ENCODE assay signal across 15 cellular contexts in the genomic region with DNA sequence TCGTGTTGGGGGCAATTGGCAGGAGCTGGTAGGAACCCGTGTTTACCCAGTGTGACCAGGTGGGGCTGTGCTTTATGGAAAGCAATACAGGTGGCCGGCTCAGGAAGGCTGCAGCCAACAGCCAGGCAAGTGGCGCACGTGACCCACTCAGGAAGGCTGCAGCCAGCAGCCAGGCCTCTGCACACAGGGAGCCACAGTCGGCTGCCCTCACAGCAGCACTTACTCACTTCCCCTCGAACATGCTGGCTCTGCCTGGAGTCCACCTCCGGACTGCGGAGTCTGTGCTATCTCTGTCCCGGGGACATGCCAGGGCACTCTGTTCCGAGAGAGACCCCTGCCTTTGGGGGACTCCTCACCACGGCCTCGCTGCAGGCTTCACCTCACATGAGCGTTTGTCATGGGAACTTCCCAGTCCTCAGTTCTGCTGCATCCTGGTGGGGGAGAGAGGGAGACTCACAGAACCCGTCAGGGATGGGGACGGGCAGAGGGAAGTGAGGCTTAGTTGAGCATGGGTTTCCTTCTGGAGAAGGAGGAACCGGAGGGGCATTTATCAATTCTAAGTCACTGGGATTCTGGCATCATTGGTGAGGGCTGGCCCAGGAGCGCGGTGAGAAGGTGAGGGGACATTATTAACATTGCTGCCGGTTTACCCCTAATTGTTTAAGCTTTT.
DNase-seq lines count a peak whose midpoint lies in the region; ATAC-seq and TF ChIP-seq lines count a peak whose summit lies in the region.
"Had no signal": no experiment of that assay in that cellular context is flagged by ENCODE, and none has a peak within 500 bp of the region (broad histone marks: within the 10 kb centered on the region; RNA-seq: fewer than 3 reads in every experiment).

No MANE protein-coding gene starts in this region.

- H3K4me3 Mint-ChIP-seq in WTC11, result no peak overlapping the region
- no peak overlapping the region for H3K4me3 Mint-ChIP-seq in activated T-helper 1 cell treated with anti-CD3 and anti-CD28 coated beads, Interleukin-12 subunit alpha, Interleukin-12 subunit beta, Interleukin-2, Interleukin-4 antibody, amounts not matched to agents 30 ng/mL and 10 ng/mL and 1 ng/mL, durations not matched to agents 14 hours and 24 hours and 36 hours
- no peak overlapping the region for H3K4me3 Mint-ChIP-seq in activated CD4-positive, alpha-beta T cell treated with anti-CD3 and anti-CD28 coated beads for 36 hours
- H3K4me3 Mint-ChIP-seq: memory B cell had no signal

- H3K27me3 ChIP-seq in right lobe of liver, result no peaks in the 10 kb centered on the region
- H3K27me3 ChIP-seq: body of pancreas had no signal

- H3K9me3 ChIP-seq in right lobe of liver, result no peaks in the 10 kb centered on the region
- H3K9me3 ChIP-seq: body of pancreas had no signal

- ATAC-seq in WTC11, result peak; percentile 61
- peak; percentile 3 to 61 (median 30) for ATAC-seq in right lobe of liver
- no peak for ATAC-seq in HG03432 (IDR thresholded peaks at IDR 0.05; ENCODE audit: unreplicated experiment)
- ATAC-seq in activated CD4-positive, alpha-beta T cell treated with anti-CD3 and anti-CD28 coated beads for 36 hours, result no peak
- ATAC-seq: body of pancreas had no signal

- no peaks in the 10 kb centered on the region for H3K9me3 Mint-ChIP-seq in WTC11
- no peaks in the 10 kb centered on the region for H3K9me3 Mint-ChIP-seq in activated T-helper 1 cell treated with anti-CD3 and anti-CD28 coated beads, Interleukin-12 subunit alpha, Interleukin-12 subunit beta, Interleukin-2, Interleukin-4 antibody, amounts not matched to agents 30 ng/mL and 10 ng/mL and 1 ng/mL, durations not matched to agents 14 hours and 24 hours and 36 hours
- no peaks in the 10 kb centered on the region for H3K9me3 Mint-ChIP-seq in activated CD4-positive, alpha-beta T cell treated with anti-CD3 and anti-CD28 coated beads for 36 hours (ENCODE audit: low read depth)
- H3K9me3 Mint-ChIP-seq: IgD-negative memory B cell, memory B cell had no signal

- peaks cover 0 to 24% (median 11%) of the 10 kb centered on the region in 4 donors for H3K4me1 ChIP-seq in right lobe of liver
- H3K4me1 ChIP-seq: body of pancreas had no signal

- no peaks in the 10 kb centered on the region for H3K36me3 Mint-ChIP-seq in WTC11
- no peaks in the 10 kb centered on the region for H3K36me3 Mint-ChIP-seq in activated T-helper 1 cell treated with anti-CD3 and anti-CD28 coated beads, Interleukin-12 subunit alpha, Interleukin-12 subunit beta, Interleukin-2, Interleukin-4 antibody, amounts not matched to agents 30 ng/mL and 10 ng/mL and 1 ng/mL, durations not matched to agents 14 hours and 24 hours and 36 hours (ENCODE audit: low read depth)
- no peaks in the 10 kb centered on the region for H3K36me3 Mint-ChIP-seq in activated CD4-positive, alpha-beta T cell treated with anti-CD3 and anti-CD28 coated beads for 36 hours (ENCODE audit: low read depth)
- H3K36me3 Mint-ChIP-seq: IgD-negative memory B cell, memory B cell had no signal

- CTCF ChIA-PET in WTC11 (lab: Charles Lee), result interaction anchor here (1.4 kb wide), 1 partner anchor 50 kb away, joined by 4 read pairs; no protein-coding TSS in a partner anchor
- CTCF ChIA-PET in activated CD4-positive, alpha-beta T cell treated with anti-CD3 and anti-CD28 coated beads for 36 hours (lab: Charles Lee), result no interaction called here

- TF ChIP-seq CTCF in WTC11 (IDR thresholded peaks at IDR 0.05), result no peak
- no peak for TF ChIP-seq CTCF in right lobe of liver (IDR thresholded peaks at IDR 0.05)

- H3K36me3 ChIP-seq in right lobe of liver, result no peaks in the 10 kb centered on the region

- H3K4me1 Mint-ChIP-seq in WTC11, result peaks cover 22% of the 10 kb centered on the region
- no peaks in the 10 kb centered on the region for H3K4me1 Mint-ChIP-seq in activated T-helper 1 cell treated with anti-CD3 and anti-CD28 coated beads, Interleukin-12 subunit alpha, Interleukin-12 subunit beta, Interleukin-2, Interleukin-4 antibody, amounts not matched to agents 30 ng/mL and 10 ng/mL and 1 ng/mL, durations not matched to agents 14 hours and 24 hours and 36 hours (ENCODE audit: low read depth)
- H3K4me1 Mint-ChIP-seq in activated CD4-positive, alpha-beta T cell treated with anti-CD3 and anti-CD28 coated beads for 36 hours, result no peaks in the 10 kb centered on the region
- H3K4me1 Mint-ChIP-seq: IgD-negative memory B cell, memory B cell had no signal

- no peak overlapping the region for H3K27ac ChIP-seq in right lobe of liver
- H3K27ac ChIP-seq: body of pancreas had no signal

- 0 out of 2 replicates have a peak overlapping the region, but pooled peaks have one; percentile 20 for H3K27ac Mint-ChIP-seq in WTC11
- no peak overlapping the region for H3K27ac Mint-ChIP-seq in activated T-helper 1 cell treated with anti-CD3 and anti-CD28 coated beads, Interleukin-12 subunit alpha, Interleukin-12 subunit beta, Interleukin-2, Interleukin-4 antibody, amounts not matched to agents 30 ng/mL and 10 ng/mL and 1 ng/mL, durations not matched to agents 14 hours and 24 hours and 36 hours
- H3K27ac Mint-ChIP-seq in activated CD4-positive, alpha-beta T cell treated with anti-CD3 and anti-CD28 coated beads for 36 hours, result no peak overlapping the region
- H3K27ac Mint-ChIP-seq: IgD-negative memory B cell, memory B cell had no signal

- POLR2A ChIA-PET in WTC11 (lab: Charles Lee), result no interaction called here
- POLR2A ChIA-PET in activated CD4-positive, alpha-beta T cell treated with anti-CD3 and anti-CD28 coated beads for 36 hours (lab: Charles Lee), result no interaction called here

- TF ChIP-seq POLR2A in right lobe of liver (IDR thresholded peaks at IDR 0.05), result no peak

- no peaks in the 10 kb centered on the region; the same call in 1 of the 2 replicates for H3K27me3 Mint-ChIP-seq in WTC11 (ENCODE audit: low read depth)
- no peaks in the 10 kb centered on the region for H3K27me3 Mint-ChIP-seq in activated T-helper 1 cell treated with anti-CD3 and anti-CD28 coated beads, Interleukin-12 subunit alpha, Interleukin-12 subunit beta, Interleukin-2, Interleukin-4 antibody, amounts not matched to agents 30 ng/mL and 10 ng/mL and 1 ng/mL, durations not matched to agents 14 hours and 24 hours and 36 hours (ENCODE audit: insufficient read depth)
- H3K27me3 Mint-ChIP-seq in activated CD4-positive, alpha-beta T cell treated with anti-CD3 and anti-CD28 coated beads for 36 hours, result peaks cover 12% of the 10 kb centered on the region

- intact Hi-C loops in right lobe of liver (cut with DNase I), result no loop called here
- intact Hi-C loops in activated T-helper 1 cell treated with anti-CD3 and anti-CD28 coated beads, Interleukin-12 subunit alpha, Interleukin-12 subunit beta, Interleukin-2, Interleukin-4 antibody, amounts not matched to agents 30 ng/mL and 10 ng/mL and 1 ng/mL, durations not matched to agents 14 hours and 24 hours and 36 hours (cut with micrococcal nuclease), result no loop called here
- intact Hi-C loops in activated CD4-positive, alpha-beta T cell treated with anti-CD3 and anti-CD28 coated beads for 36 hours (cut with DNase I, micrococcal nuclease), result no loop called here

- peak; percentile 78 for DNase-seq in DMS153 (lab: John Stamatoyannopoulos, UW)
- DNase-seq in NCI-H187 treated with DMSO at 0.1 percent for 48 hours (lab: John Stamatoyannopoulos, UW), result peak; percentile 43
- no peak for DNase-seq in WTC11 (ENCODE audit: low spot score)
- peak in 1 of 3 donors; percentile 47 for DNase-seq in right lobe of liver
- DNase-seq in activated T-helper 1 cell treated with anti-CD3 and anti-CD28 coated beads, Interleukin-12 subunit alpha, Interleukin-12 subunit beta, Interleukin-2, Interleukin-4 antibody, amounts not matched to agents 30 ng/mL and 10 ng/mL and 1 ng/mL, durations not matched to agents 14 hours and 24 hours and 36 hours (ENCODE audit: low spot score), result no peak
- DNase-seq in activated CD4-positive, alpha-beta T cell treated with anti-CD3 and anti-CD28 coated beads for 36 hours, result no peak
- DNase-seq in Kasumi-1 (lab: John Stamatoyannopoulos, UW), result no peak
- DNase-seq: ACHN, activated gamma-delta T cell, DMS 273 treated with DMSO at 0.1 percent for 48 hours, NCI-H2171 treated with DMSO at 0.1 percent for 48 hours had no signal

- 56% methylated on average over 9 of the region's 20 CpGs for WGBS in right lobe of liver (ENCODE audit: insufficient coverage, low coverage, low lambda C conversion rate, missing lambda C conversion rate)

- H3K4me3 ChIP-seq in right lobe of liver, result no peak overlapping the region
- H3K4me3 ChIP-seq: body of pancreas had no signal

TF ChIP-seq in WTC11, 78 proteins besides CTCF, POLR2A, EP300 and RAD21:
- TF ChIP-seq, protein P1, sequence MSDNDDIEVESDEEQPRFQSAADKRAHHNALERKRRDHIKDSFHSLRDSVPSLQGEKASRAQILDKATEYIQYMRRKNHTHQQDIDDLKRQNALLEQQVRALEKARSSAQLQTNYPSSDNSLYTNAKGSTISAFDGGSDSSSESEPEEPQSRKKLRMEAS (CRISPR knock-in tag; IDR thresholded peaks at IDR 0.05), result peak; percentile 45
- TF ChIP-seq NR2C2 (CRISPR knock-in tag; IDR thresholded peaks at IDR 0.05), result no peak
- TF ChIP-seq USF2 (CRISPR knock-in tag; IDR thresholded peaks at IDR 0.05), result peak; percentile 71
- peak; percentile 63; the same call in 1 of the 2 replicates for TF ChIP-seq USF1 (CRISPR knock-in tag; IDR thresholded peaks at IDR 0.05)
- no peak for TF ChIP-seq ZNF219 (CRISPR knock-in tag; IDR thresholded peaks at IDR 0.05; ENCODE audit: borderline replicate concordance)

Comparison
In these comparisons a context has a peak if more than half of its experiments do, and no peak if none do; other contexts are left out.
1. DNase-seq: peak in DMS153 (single experiment) and NCI-H187 treated with DMSO at 0.1 percent for 48 hours (single experiment); none in WTC11 (single experiment), activated T-helper 1 cell treated with anti-CD3 and anti-CD28 coated beads, Interleukin-12 subunit alpha, Interleukin-12 subunit beta, Interleukin-2, Interleukin-4 antibody, amounts not matched to agents 30 ng/mL and 10 ng/mL and 1 ng/mL, durations not matched to agents 14 hours and 24 hours and 36 hours (single experiment), activated CD4-positive, alpha-beta T cell treated with anti-CD3 and anti-CD28 coated beads for 36 hours (single experiment) and Kasumi-1 (0 of 2).
2. ATAC-seq: peak in WTC11 (single experiment) and right lobe of liver (4 of 4); none in HG03432 (single experiment) and activated CD4-positive, alpha-beta T cell treated with anti-CD3 and anti-CD28 coated beads for 36 hours (single experiment).